Comparison of ENCODE assay signal across 1 cellular context in genomic region chr3:52685705-52686691, GRCh38.
A peak's percentile ranks its signal among the peaks of the same experiment; 100 is the strongest.
TF ChIP-seq lines count a peak whose summit lies in the region.

GNL3 (plus strand) TSS chr3:52686032; CDS start chr3:52686093, 61 bp downstream.
PBRM1 (minus strand) TSS chr3:52685913.

TF ChIP-seq in HepG2, 621 proteins besides CTCF, POLR2A, EP300 and RAD21 (continued from another document and continues in another):
- 0 out of 2 replicates have a peak, but pooled peaks have one; percentile 63 for TF ChIP-seq DMTF1 (CRISPR knock-in tag; IDR thresholded peaks at IDR 0.05)
- no peak for TF ChIP-seq ZNF3 (CRISPR knock-in tag; IDR thresholded peaks at IDR 0.05)
- no peak for TF ChIP-seq ZNF496 (CRISPR knock-in tag; IDR thresholded peaks at IDR 0.05; ENCODE audit: insufficient replicate concordance)
- TF ChIP-seq NFE2 (CRISPR knock-in tag; IDR thresholded peaks at IDR 0.05) = 0 out of 2 replicates have a peak, but pooled peaks have one; percentile 7
- TF ChIP-seq DNMT3B (CRISPR knock-in tag; conservative IDR thresholded peaks at IDR 0.05) = no peak; the same call in 1 of the 2 replicates
- TF ChIP-seq DMAP1 (CRISPR knock-in tag; IDR thresholded peaks at IDR 0.05) = peak; percentile 100
- TF ChIP-seq ATAD3A (CRISPR knock-in tag; IDR thresholded peaks at IDR 0.05) = no peak
- TF ChIP-seq ATF7-NPFF (CRISPR knock-in tag; IDR thresholded peaks at IDR 0.05; ENCODE audit: low read depth) = peak; percentile 23; the same call in 1 of the 2 replicates
- TF ChIP-seq FUBP1 (CRISPR knock-in tag; IDR thresholded peaks at IDR 0.05; ENCODE audit: borderline replicate concordance) = no peak
- TF ChIP-seq ZNF335 (CRISPR knock-in tag; IDR thresholded peaks at IDR 0.05) = peak; percentile 95
- TF ChIP-seq TAF1 (CRISPR knock-in tag; IDR thresholded peaks at IDR 0.05) = peak; percentile 99
- TF ChIP-seq ZMAT5 (CRISPR knock-in tag; IDR thresholded peaks at IDR 0.05; ENCODE audit: borderline replicate concordance, low read depth) = no peak
- peak; percentile 68 for TF ChIP-seq ZNF609 (CRISPR knock-in tag; IDR thresholded peaks at IDR 0.05; ENCODE audit: borderline replicate concordance)
- TF ChIP-seq SIX1 (CRISPR knock-in tag; IDR thresholded peaks at IDR 0.05; ENCODE audit: borderline replicate concordance) = peak; percentile 25; the same call in 1 of the 2 replicates
- TF ChIP-seq ZNF780A (CRISPR knock-in tag; IDR thresholded peaks at IDR 0.05) = peak; percentile 61; the same call in 1 of the 2 replicates
- TF ChIP-seq BCL3 (CRISPR knock-in tag; IDR thresholded peaks at IDR 0.05) = no peak; the same call in 1 of the 2 replicates
- TF ChIP-seq ZNF274 (CRISPR knock-in tag; IDR thresholded peaks at IDR 0.05) = peak; percentile 49; the same call in 1 of the 2 replicates
- TF ChIP-seq SOX6 (IDR thresholded peaks at IDR 0.05) = no peak
- TF ChIP-seq SOX6 (CRISPR knock-in tag; IDR thresholded peaks at IDR 0.05) = peak; percentile 69
- TF ChIP-seq ZNF691 (CRISPR knock-in tag; IDR thresholded peaks at IDR 0.05; ENCODE audit: borderline replicate concordance, low read depth) = no peak
- TF ChIP-seq NKX3-1 (CRISPR knock-in tag; IDR thresholded peaks at IDR 0.05) = peak; percentile 91; the same call in 1 of the 2 replicates
- TF ChIP-seq IKZF4 (CRISPR knock-in tag; IDR thresholded peaks at IDR 0.05; ENCODE audit: borderline replicate concordance, low read depth, not compliant biosample characterization) = no peak
- TF ChIP-seq GPBP1L1 (CRISPR knock-in tag; IDR thresholded peaks at IDR 0.05) = no peak
- no peak for TF ChIP-seq REXO4 (CRISPR knock-in tag; IDR thresholded peaks at IDR 0.05; ENCODE audit: borderline replicate concordance)
- TF ChIP-seq POGZ (CRISPR knock-in tag; IDR thresholded peaks at IDR 0.05) = peak; percentile 70
- TF ChIP-seq ZNF841 (CRISPR knock-in tag; IDR thresholded peaks at IDR 0.05; ENCODE audit: borderline replicate concordance) = no peak
- TF ChIP-seq KDM3A (CRISPR knock-in tag; IDR thresholded peaks at IDR 0.05; ENCODE audit: low read depth) = no peak
- TF ChIP-seq ZIK1 (CRISPR knock-in tag; IDR thresholded peaks at IDR 0.05; ENCODE audit: borderline replicate concordance, low read depth) = peak; percentile 92; the same call in 1 of the 2 replicates
- peak; percentile 86 for TF ChIP-seq NR2C2 (CRISPR knock-in tag; IDR thresholded peaks at IDR 0.05; ENCODE audit: borderline replicate concordance)
- TF ChIP-seq ZNF207 (IDR thresholded peaks at IDR 0.05; ENCODE audit: borderline replicate concordance) = no peak
- TF ChIP-seq CSRNP1 (CRISPR knock-in tag; IDR thresholded peaks at IDR 0.05) = peak; percentile 95; the same call in 1 of the 2 replicates
- TF ChIP-seq TFDP1 (CRISPR knock-in tag; IDR thresholded peaks at IDR 0.05; ENCODE audit: borderline replicate concordance) = peak; percentile 88; the same call in 1 of the 2 replicates
- TF ChIP-seq CEBPG (CRISPR knock-in tag; IDR thresholded peaks at IDR 0.05) = peak; percentile 44
- TF ChIP-seq SYNCRIP (IDR thresholded peaks at IDR 0.05; ENCODE audit: insufficient read depth, low read depth, low read length) = no peak
- peak; percentile 88; the same call in 1 of the 2 replicates for TF ChIP-seq ZNF256 (CRISPR knock-in tag; conservative IDR thresholded peaks at IDR 0.05)
- TF ChIP-seq FOXM1 (CRISPR knock-in tag; IDR thresholded peaks at IDR 0.05) = no peak
- TF ChIP-seq TP53 (CRISPR knock-in tag; conservative IDR thresholded peaks at IDR 0.05) = peak; percentile 57; the same call in 1 of the 2 replicates
- no peak for TF ChIP-seq ZFP62 (CRISPR knock-in tag; IDR thresholded peaks at IDR 0.05)
- no peak for TF ChIP-seq RBAK (CRISPR knock-in tag; IDR thresholded peaks at IDR 0.05)
- TF ChIP-seq ZNF891 (CRISPR knock-in tag; IDR thresholded peaks at IDR 0.05) = peak; percentile 99
- no peak for TF ChIP-seq MYNN (CRISPR knock-in tag; IDR thresholded peaks at IDR 0.05; ENCODE audit: low read depth)
- peak; percentile 83 for TF ChIP-seq TBX2 (CRISPR knock-in tag; IDR thresholded peaks at IDR 0.05; ENCODE audit: borderline replicate concordance)
- TF ChIP-seq PAWR (CRISPR knock-in tag; IDR thresholded peaks at IDR 0.05; ENCODE audit: borderline replicate concordance) = 0 out of 2 replicates have a peak, but pooled peaks have one; percentile 44
- TF ChIP-seq ZNF546 (CRISPR knock-in tag; conservative IDR thresholded peaks at IDR 0.05) = peak; percentile 81
- peak; percentile 67; the same call in 1 of the 2 replicates for TF ChIP-seq TIGD3 (CRISPR knock-in tag; IDR thresholded peaks at IDR 0.05; ENCODE audit: borderline replicate concordance)
- TF ChIP-seq RXRB (CRISPR knock-in tag; IDR thresholded peaks at IDR 0.05; ENCODE audit: borderline replicate concordance) = peak; percentile 68
- 0 out of 2 replicates have a peak, but pooled peaks have one; percentile 40 for TF ChIP-seq ZNF724P (CRISPR knock-in tag; IDR thresholded peaks at IDR 0.05; ENCODE audit: borderline replicate concordance)
